ENCODE assay signal across 8 cellular contexts in genomic region chr13:25574437-25575426, GRCh38.
DNase-seq lines count a peak whose midpoint lies in the region; ATAC-seq and TF ChIP-seq lines count a peak whose summit lies in the region.

No MANE protein-coding gene starts in this region.

- TF ChIP-seq CTCF in HEK293 (tag by site-specific recombination; IDR thresholded peaks at IDR 0.05), result peak; percentile 80

- DNase-seq in DMS53 (lab: John Stamatoyannopoulos, UW) (peak; percentile 93), NCI-H1694 treated with DMSO at 0.1 percent for 48 hours (lab: John Stamatoyannopoulos, UW) (peak; percentile 78), T follicular helper cell (ENCODE audit: low read depth) (peak; percentile 62), amniotic epithelial cell (ENCODE audit: low read depth) (peak; percentile 81), left ventricle myocardium superior (peak; percentile 48), sciatic nerve (ENCODE audit: low spot score) (peak; percentile 87)

- peak; percentile 88 for ATAC-seq in left ventricle myocardium superior
- ATAC-seq in sciatic nerve, result peak; percentile 96
- no peak for ATAC-seq in GM18873 (IDR thresholded peaks at IDR 0.05; ENCODE audit: low FRiP score, unreplicated experiment)

- CTCF ChIA-PET in HEK293 (lab: Yijun Ruan, JAX), result interaction anchor here (0.5 to 1.6 kb wide), 31 partner anchors 9 to 1125 kb away, joined by 3 to 9 read pairs (median 3); no protein-coding TSS in a partner anchor

- no peak overlapping the region for H3K4me3 ChIP-seq in HEK293 (ENCODE audit: low read depth, low read length)

- POLR2A ChIA-PET in HEK293 (lab: Yijun Ruan, JAX), result no interaction called here

- H3K9me3 ChIP-seq in HEK293 (ENCODE audit: control insufficient read depth, insufficient read depth, low read depth, low read length), result no peaks in the 10 kb centered on the region

- no peak overlapping the region for H3K27ac ChIP-seq in HEK293 (ENCODE audit: extremely low read depth, low read depth, low read length)

- intact Hi-C loops in left ventricle myocardium superior (cut with micrococcal nuclease), result loop anchor here (5.0 kb wide), 2 partner anchors 488 to 498 kb away; no protein-coding TSS in a partner anchor
- intact Hi-C loops in sciatic nerve (cut with DNase I), result no loop called here

- no peaks in the 10 kb centered on the region for H3K36me3 ChIP-seq in HEK293 (ENCODE audit: control insufficient read depth in 2 of 2, insufficient read depth in 1 of 2, low read length in 2 of 2)

- H3K4me1 ChIP-seq in HEK293 (ENCODE audit: control insufficient read depth, insufficient read depth, low read length), result no peaks in the 10 kb centered on the region

TF ChIP-seq in HEK293, 187 proteins besides CTCF, POLR2A, EP300 and RAD21 (continues in another document):
- no peak for TF ChIP-seq ZNF600 (tag by site-specific recombination; IDR thresholded peaks at IDR 0.05)
- peak; percentile 34; the same call in 1 of the 2 replicates for TF ChIP-seq ZNF596 (tag by site-specific recombination; IDR thresholded peaks at IDR 0.05)
- no peak for TF ChIP-seq OSR2 (tag by site-specific recombination; IDR thresholded peaks at IDR 0.05)
- TF ChIP-seq ZNF76 (tag by site-specific recombination; IDR thresholded peaks at IDR 0.05; ENCODE audit: borderline replicate concordance, low read depth), result no peak
- TF ChIP-seq GLI2 (tag by site-specific recombination; IDR thresholded peaks at IDR 0.05; ENCODE audit: borderline replicate concordance, low read depth), result no peak
- TF ChIP-seq ZNF366 (tag by site-specific recombination; conservative IDR thresholded peaks at IDR 0.05), result peak; percentile 48; the same call in 1 of the 2 replicates
- no peak for TF ChIP-seq GLIS2 (tag by site-specific recombination; IDR thresholded peaks at IDR 0.05)
- peak; percentile 76 for TF ChIP-seq SCRT1 (tag by site-specific recombination; IDR thresholded peaks at IDR 0.05; ENCODE audit: borderline replicate concordance)
- TF ChIP-seq ZNF404 (tag by site-specific recombination; IDR thresholded peaks at IDR 0.05), result no peak
- no peak for TF ChIP-seq ZNF585B (tag by site-specific recombination; IDR thresholded peaks at IDR 0.05)
- peak; percentile 62 for TF ChIP-seq GLIS1 (tag by site-specific recombination; IDR thresholded peaks at IDR 0.05)
- peak; percentile 96 for TF ChIP-seq ZNF654 (tag by site-specific recombination; IDR thresholded peaks at IDR 0.05; ENCODE audit: low read depth)
- no peak for TF ChIP-seq KLF17 (tag by site-specific recombination; IDR thresholded peaks at IDR 0.05)
- no peak for TF ChIP-seq ZNF747 (tag by site-specific recombination; IDR thresholded peaks at IDR 0.05)
- TF ChIP-seq ZNF426 (tag by site-specific recombination; IDR thresholded peaks at IDR 0.05), result no peak
- TF ChIP-seq ZNF391 (tag by site-specific recombination; IDR thresholded peaks at IDR 0.05; ENCODE audit: borderline replicate concordance, low read depth), result no peak
- no peak for TF ChIP-seq ZNF184 (tag by site-specific recombination; IDR thresholded peaks at IDR 0.05)
- no peak for TF ChIP-seq SALL2 (tag by site-specific recombination; IDR thresholded peaks at IDR 0.05; ENCODE audit: borderline replicate concordance)
- TF ChIP-seq ZNF398 (tag by site-specific recombination; IDR thresholded peaks at IDR 0.05), result no peak
- TF ChIP-seq ZNF112 (tag by site-specific recombination; IDR thresholded peaks at IDR 0.05), result no peak
- peak; percentile 38 for TF ChIP-seq ZNF660 (tag by site-specific recombination; IDR thresholded peaks at IDR 0.05)
- TF ChIP-seq FEZF1 (tag by site-specific recombination; IDR thresholded peaks at IDR 0.05), result peak; percentile 54
- peak; percentile 77 for TF ChIP-seq SCRT2 (tag by site-specific recombination; IDR thresholded peaks at IDR 0.05)
- TF ChIP-seq ZNF830 (tag by site-specific recombination; IDR thresholded peaks at IDR 0.05; ENCODE audit: low read depth), result no peak
- TF ChIP-seq PATZ1 (tag by site-specific recombination; IDR thresholded peaks at IDR 0.05), result peak; percentile 60
- TF ChIP-seq ZNF621 (tag by site-specific recombination; IDR thresholded peaks at IDR 0.05), result no peak
- no peak for TF ChIP-seq ZNF677 (tag by site-specific recombination; IDR thresholded peaks at IDR 0.05)
- TF ChIP-seq GFI1B (tag by site-specific recombination; IDR thresholded peaks at IDR 0.05), result no peak
- TF ChIP-seq TSHZ1 (tag by site-specific recombination; IDR thresholded peaks at IDR 0.05; ENCODE audit: borderline replicate concordance), result peak; percentile 26; the same call in 1 of the 2 replicates
- TF ChIP-seq ZNF791 (tag by site-specific recombination; IDR thresholded peaks at IDR 0.05), result no peak
- TF ChIP-seq SETDB1 (IDR thresholded peaks at IDR 0.05; ENCODE audit: insufficient read length, low read length), result no peak
- no peak for TF ChIP-seq TRIM28 (IDR thresholded peaks at IDR 0.05; ENCODE audit: borderline replicate concordance, low read length)
- peak; percentile 63 for TF ChIP-seq ZSCAN30 (tag by site-specific recombination; IDR thresholded peaks at IDR 0.05)
- no peak for TF ChIP-seq ZBTB48 (tag by site-specific recombination; IDR thresholded peaks at IDR 0.05)
- peak; percentile 65 for TF ChIP-seq ZFP69B (tag by site-specific recombination; IDR thresholded peaks at IDR 0.05)
- no peak for TF ChIP-seq ZNF140 (tag by site-specific recombination; IDR thresholded peaks at IDR 0.05)
